In genomic region chrX:149021164-149021563, GRCh38 we compare ENCODE assay signal across 28 cellular contexts.
"Had no signal": no experiment of that assay in that cellular context is flagged by ENCODE, and none has a peak within 500 bp of the region (broad histone marks: within the 10 kb centered on the region; RNA-seq: fewer than 3 reads in every experiment).

No MANE protein-coding gene starts in this region.

- ATAC-seq: foreskin keratinocyte; gastroesophageal sphincter; heart right ventricle; left cardiac atrium; left lung; mucosa of descending colon; naive thymus-derived CD4-positive, alpha-beta T cell; sciatic nerve; stimulated activated memory B cell treated with anti-CD40 and anti-IgM and Interleukin-4, amounts not matched to agents 10 μg/mL and 1 μg/mL and 100 μg/mL, for 72 hours; stimulated activated naive CD8-positive, alpha-beta T cell treated with anti-CD3 and anti-CD28 coated beads, Interleukin-15, Interleukin-2, amounts not matched to agents 100 U/mL and 50 U/mL, for 24 hours; upper lobe of right lung had no signal

- H3K27ac ChIP-seq: coronary artery, esophagus muscularis mucosa, foreskin keratinocyte, gastroesophageal sphincter, heart right ventricle, left lung, prostate gland, right atrium auricular region, spleen, thoracic aorta, tibial nerve, upper lobe of right lung, uterus had no signal

- DNase-seq: dermis blood vessel endothelial cell; effector memory CD4-positive, alpha-beta T cell; foreskin keratinocyte; heart right ventricle; hippocampal formation; left cardiac atrium; left lung; mesenchymal stem cell; mucosa of descending colon; naive thymus-derived CD4-positive, alpha-beta T cell; nucleus accumbens; spleen; stimulated activated CD4-positive, alpha-beta T cell treated with anti-CD3 and anti-CD28 coated beads, Interleukin-4, amount 100 ng/mL, for 4 hours; stimulated activated naive CD8-positive, alpha-beta T cell treated with anti-CD3 and anti-CD28 coated beads, Interleukin-15, Interleukin-2, amounts not matched to agents 100 U/mL and 50 U/mL, for 24 hours; upper lobe of right lung; uterus had no signal

- H3K4me1 ChIP-seq: esophagus muscularis mucosa, foreskin keratinocyte, gastroesophageal sphincter, heart right ventricle, left lung, prostate gland, right atrium auricular region, spleen, tibial nerve, upper lobe of right lung, uterus had no signal

- H3K9me3 ChIP-seq: mucosa of descending colon, prostate gland, thoracic aorta, upper lobe of right lung had no signal

- H3K4me3 Mint-ChIP-seq: mesothelial cell of epicardium; naive thymus-derived CD4-positive, alpha-beta T cell; nephron; stimulated activated memory B cell treated with anti-CD40 and anti-IgM and Interleukin-4, amounts not matched to agents 10 μg/mL and 1 μg/mL and 100 μg/mL, for 72 hours had no signal

- H3K4me3 ChIP-seq: coronary artery, esophagus muscularis mucosa, gastroesophageal sphincter, heart right ventricle, left lung, mucosa of descending colon, prostate gland, right atrium auricular region, spleen, thoracic aorta, tibial nerve, upper lobe of right lung, uterus had no signal

- H3K27ac Mint-ChIP-seq: mesothelial cell of epicardium; naive thymus-derived CD4-positive, alpha-beta T cell; nephron; stimulated activated memory B cell treated with anti-CD40 and anti-IgM and Interleukin-4, amounts not matched to agents 10 μg/mL and 1 μg/mL and 100 μg/mL, for 72 hours had no signal

- H3K36me3 ChIP-seq: esophagus muscularis mucosa, gastroesophageal sphincter, heart right ventricle, left lung, prostate gland, right atrium auricular region, spleen, thoracic aorta, tibial nerve, upper lobe of right lung, uterus had no signal

- H3K27me3 ChIP-seq: esophagus muscularis mucosa, foreskin keratinocyte, gastroesophageal sphincter, heart right ventricle, left lung, right atrium auricular region, spleen, tibial nerve, upper lobe of right lung, uterus had no signal

- H3K4me1 Mint-ChIP-seq: mesothelial cell of epicardium; naive thymus-derived CD4-positive, alpha-beta T cell; nephron; stimulated activated memory B cell treated with anti-CD40 and anti-IgM and Interleukin-4, amounts not matched to agents 10 μg/mL and 1 μg/mL and 100 μg/mL, for 72 hours had no signal

- FAIRE-seq: endothelial cell of umbilical vein had no signal

- H3K27me3 Mint-ChIP-seq: stimulated activated memory B cell treated with anti-CD40 and anti-IgM and Interleukin-4, amounts not matched to agents 10 μg/mL and 1 μg/mL and 100 μg/mL, for 72 hours had no signal
